Comparison of ENCODE assay signal across 18 cellular contexts in the genomic region with DNA sequence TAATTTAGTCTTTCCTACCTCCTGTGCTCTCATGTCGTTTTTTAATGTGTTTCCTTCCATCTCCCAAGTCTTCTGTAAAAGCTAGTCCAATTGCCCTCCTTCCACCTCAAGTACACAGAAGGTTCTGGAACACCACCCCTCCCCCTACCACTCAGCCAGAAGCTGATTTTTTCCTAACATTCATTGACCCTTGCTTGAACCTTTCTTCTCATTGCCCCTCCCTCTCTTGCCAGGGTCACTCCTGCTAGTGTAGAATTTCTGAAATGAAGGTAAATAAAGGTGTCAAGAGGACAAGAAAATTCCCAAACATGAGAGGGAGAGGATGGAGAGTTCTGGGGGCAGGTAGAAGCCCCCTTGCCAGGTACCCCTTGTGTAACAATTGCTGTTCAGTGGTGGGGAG.
"Had no signal": no experiment of that assay in that cellular context is flagged by ENCODE, and none has a peak within 500 bp of the region (broad histone marks: within the 10 kb centered on the region; RNA-seq: fewer than 3 reads in every experiment).

No MANE protein-coding gene starts in this region.

- H3K27ac ChIP-seq: breast epithelium, prostate gland, upper lobe of right lung had no signal

- H3K4me3 Mint-ChIP-seq: activated CD8-positive, alpha-beta T cell treated with anti-CD3 and anti-CD28 coated beads, Interleukin-2, amount 10 ng/mL, durations not matched to agents 7 days and 5 days; activated naive CD4-positive, alpha-beta T cell treated with anti-CD3 and anti-CD28 coated beads, Interleukin-2, amount 10 ng/mL, durations not matched to agents 7 days and 5 days had no signal

- H3K36me3 Mint-ChIP-seq: activated naive CD4-positive, alpha-beta T cell treated with anti-CD3 and anti-CD28 coated beads, Interleukin-2, amount 10 ng/mL, durations not matched to agents 7 days and 5 days had no signal

- DNase-seq: activated CD4-positive, alpha-beta T cell treated with anti-CD3 and anti-CD28 coated beads for 48 hours; activated CD8-positive, alpha-beta memory T cell treated with anti-CD3 and anti-CD28 coated beads, Interleukin-2, amount 50 U/mL, for 4 hours; activated CD8-positive, alpha-beta T cell treated with anti-CD3 and anti-CD28 coated beads, Interleukin-2, amount 10 ng/mL, durations not matched to agents 7 days and 5 days; activated effector memory CD4-positive, alpha-beta T cell treated with Interleukin-2 at 50 U/mL for 16 hours; activated naive CD4-positive, alpha-beta T cell treated with anti-CD3 and anti-CD28 coated beads, Interleukin-2, amount 10 ng/mL, durations not matched to agents 7 days and 5 days; activated T-cell treated with anti-CD3 and anti-CD28 coated beads, Interleukin-2, amount 50 U/mL, for 48 hours; effector CD4-positive, alpha-beta T cell; head of caudate nucleus; kidney; right cardiac atrium; SW 1271; upper lobe of right lung had no signal

- H3K4me1 ChIP-seq: prostate gland had no signal

- H3K9me3 Mint-ChIP-seq: activated naive CD4-positive, alpha-beta T cell treated with anti-CD3 and anti-CD28 coated beads, Interleukin-2, amount 10 ng/mL, durations not matched to agents 7 days and 5 days had no signal

- FAIRE-seq: frontal cortex, kidney, TTC549 had no signal

- H3K36me3 ChIP-seq: ascending aorta, breast epithelium, prostate gland, upper lobe of right lung had no signal

- H3K27me3 ChIP-seq: ascending aorta, breast epithelium, upper lobe of right lung had no signal

- H3K27ac Mint-ChIP-seq: activated CD8-positive, alpha-beta T cell treated with anti-CD3 and anti-CD28 coated beads, Interleukin-2, amount 10 ng/mL, durations not matched to agents 7 days and 5 days; activated naive CD4-positive, alpha-beta T cell treated with anti-CD3 and anti-CD28 coated beads, Interleukin-2, amount 10 ng/mL, durations not matched to agents 7 days and 5 days had no signal

- H3K4me3 ChIP-seq: ascending aorta, breast epithelium, prostate gland, skin epidermis, upper lobe of right lung had no signal

- ATAC-seq: activated CD8-positive, alpha-beta T cell treated with anti-CD3 and anti-CD28 coated beads, Interleukin-2, amount 10 ng/mL, durations not matched to agents 7 days and 5 days; right cardiac atrium; upper lobe of right lung had no signal

- H3K9me3 ChIP-seq: ascending aorta, breast epithelium, prostate gland, upper lobe of right lung had no signal
